Comparison of ENCODE assay signal across 11 cellular contexts in the genomic region with DNA sequence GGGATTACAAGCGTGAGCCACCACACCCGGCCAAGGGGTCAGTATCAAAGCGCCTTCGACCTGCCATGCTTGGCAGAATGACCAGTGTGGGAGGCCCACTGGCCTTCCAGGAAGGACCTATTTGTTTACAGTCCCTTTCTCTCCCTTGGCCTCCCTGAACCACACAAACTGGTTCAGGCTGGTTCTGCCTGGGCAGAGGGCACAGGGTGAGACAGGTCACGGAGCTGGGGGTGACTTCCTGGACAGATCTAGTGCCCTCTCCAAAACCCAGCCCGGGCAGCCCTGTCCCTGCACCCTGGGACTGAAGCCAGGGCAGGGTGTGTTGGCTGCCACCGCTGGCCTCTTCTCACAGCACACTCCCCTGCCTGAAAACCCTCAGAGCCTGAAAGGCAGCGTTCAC. TPM values are rescaled to one million over a fixed set of nuclear protein-coding genes. Genes with fewer than 3 reads are reported as not detected.
DNase-seq lines count a peak whose midpoint lies in the region; ATAC-seq lines count a peak whose summit lies in the region.
"Had no signal": no experiment of that assay in that cellular context is flagged by ENCODE, and none has a peak within 500 bp of the region (broad histone marks: within the 10 kb centered on the region; RNA-seq: fewer than 3 reads in every experiment).

No MANE protein-coding gene starts in this region.

- DNase-seq in activated naive CD4-positive, alpha-beta T cell treated with anti-CD3 and anti-CD28 coated beads, Interleukin-2, amount 50 U/mL, for 72 hours (ENCODE audit: low spot score in 2 of 2), result peak in 1 of 2 donors; percentile 53
- DNase-seq in immature natural killer cell (no peak), posterior vena cava (ENCODE audit: low spot score) (no peak), DMS53 treated with DMSO at 0.1 percent for 48 hours (lab: John Stamatoyannopoulos, UW; ENCODE audit: unreplicated experiment) (no peak)
- DNase-seq in stimulated activated CD4-positive, alpha-beta T cell treated with anti-CD3 and anti-CD28 coated beads, Interleukin-2, amount 100 ng/mL, for 48 hours, result no peak
- DNase-seq: DMS 273 treated with DMSO at 0.1 percent for 48 hours had no signal

- H3K27ac Mint-ChIP-seq in IgD-negative memory B cell, result peak overlapping the region; percentile 16 to 90 (median 67)
- peak overlapping the region; percentile 68 to 79 for H3K27ac Mint-ChIP-seq in activated naive CD4-positive, alpha-beta T cell treated with anti-CD3 and anti-CD28 coated beads, Interleukin-2, amount 50 U/mL, for 72 hours
- peak overlapping the region; percentile 95 to 100 (median 98) for H3K27ac Mint-ChIP-seq in immature natural killer cell

- H3K27ac ChIP-seq in skin epidermis, result peak overlapping the region in 13 of 21 experiments; percentile 1 to 95 (median 36)
- H3K27ac ChIP-seq: cardiac muscle cell, HL-60 had no signal

- H3K9me3 Mint-ChIP-seq in IgD-negative memory B cell (no peaks in the 10 kb centered on the region), immature natural killer cell (peaks cover 0 to 2% (median 0%) of the 10 kb centered on the region in 6 donors)
- H3K9me3 Mint-ChIP-seq in activated naive CD4-positive, alpha-beta T cell treated with anti-CD3 and anti-CD28 coated beads, Interleukin-2, amount 50 U/mL, for 72 hours, result no peaks in the 10 kb centered on the region

- no peaks in the 10 kb centered on the region for H3K36me3 Mint-ChIP-seq in IgD-negative memory B cell
- peaks cover under 1 to 6% of the 10 kb centered on the region in 2 donors for H3K36me3 Mint-ChIP-seq in activated naive CD4-positive, alpha-beta T cell treated with anti-CD3 and anti-CD28 coated beads, Interleukin-2, amount 50 U/mL, for 72 hours
- H3K36me3 Mint-ChIP-seq in immature natural killer cell, result peaks cover 7 to 49% (median 18%) of the 10 kb centered on the region in 3 donors

- peaks cover 37 to 40% (median 38%) of the 10 kb centered on the region in 3 donors for H3K4me1 Mint-ChIP-seq in IgD-negative memory B cell
- peaks cover 88 to 93% of the 10 kb centered on the region in 2 donors for H3K4me1 Mint-ChIP-seq in immature natural killer cell

- no peak for ATAC-seq in activated naive CD4-positive, alpha-beta T cell treated with anti-CD3 and anti-CD28 coated beads, Interleukin-2, amount 50 U/mL, for 72 hours
- no peak for ATAC-seq in GM18873 (IDR thresholded peaks at IDR 0.05; ENCODE audit: low FRiP score, unreplicated experiment)

- H3K4me3 Mint-ChIP-seq in IgD-negative memory B cell (peak overlapping the region in 1 of 4 donors; percentile 28), immature natural killer cell (peak overlapping the region; percentile 75 to 85 (median 78))

- H3K4me3 ChIP-seq in skin epidermis, result no peak overlapping the region
- H3K4me3 ChIP-seq: cardiac muscle cell had no signal

- intact Hi-C loops in posterior vena cava (cut with DNase I), result no loop called here

- H3K27me3 Mint-ChIP-seq in IgD-negative memory B cell, result no peaks in the 10 kb centered on the region
- H3K27me3 Mint-ChIP-seq in immature natural killer cell (ENCODE audit: low read depth in 3 of 3), result peaks cover 36 to 57% (median 56%) of the 10 kb centered on the region in 3 donors

RNA-seq across cellular contexts. Expression of gene PLEKHF1, which starts 11.3 kb away (rescaled TPM):
- polyA plus RNA-seq in IgD-negative memory B cell, result 10.2 TPM
- total RNA-seq in activated naive CD4-positive, alpha-beta T cell treated with anti-CD3 and anti-CD28 coated beads, Interleukin-2, amount 50 U/mL, for 72 hours, result 10 to 100 TPM; 24.3 to 29.7 TPM
- 100 to 1,000 TPM; 107 to 244 (median 141) TPM for polyA plus RNA-seq in immature natural killer cell
- 10 to 100 TPM; 20.7 to 21.0 TPM for total RNA-seq in posterior vena cava

RNA-seq across cellular contexts. Expression of gene C19orf12, which starts 38.5 kb away (rescaled TPM):
- 17.6 TPM for polyA plus RNA-seq in IgD-negative memory B cell
- 10 to 100 TPM; 30.9 to 33.9 TPM for total RNA-seq in activated naive CD4-positive, alpha-beta T cell treated with anti-CD3 and anti-CD28 coated beads, Interleukin-2, amount 50 U/mL, for 72 hours
- 10 to 100 TPM; 32.4 to 68.3 (median 60.3) TPM for polyA plus RNA-seq in immature natural killer cell
- total RNA-seq in posterior vena cava, result 10 to 100 TPM; 26.7 to 29.8 TPM
